ENCODE assay signal across 9 cellular contexts in genomic region chr4:140790765-140791164, GRCh38. TPM values are rescaled to one million over a fixed set of nuclear protein-coding genes. Genes with fewer than 3 reads are reported as not detected.
DNase-seq lines count a peak whose midpoint lies in the region; ATAC-seq, FAIRE-seq and TF ChIP-seq lines count a peak whose summit lies in the region.
"Had no signal": no experiment of that assay in that cellular context is flagged by ENCODE, and none has a peak within 500 bp of the region (broad histone marks: within the 10 kb centered on the region; RNA-seq: fewer than 3 reads in every experiment).

No MANE protein-coding gene starts in this region.

- H3K4me1 Mint-ChIP-seq in T-helper 17 cell (no peaks in the 10 kb centered on the region), endodermal cell (peaks cover 11% of the 10 kb centered on the region)

- H3K4me3 ChIP-seq in endodermal cell (ENCODE audit: low read length), result no peak overlapping the region
- H3K4me3 ChIP-seq: dorsolateral prefrontal cortex had no signal

- peak; percentile 87 for ATAC-seq in GM19324 (IDR thresholded peaks at IDR 0.05; ENCODE audit: low FRiP score, unreplicated experiment)
- peak; percentile 92 for ATAC-seq in HG03064 (IDR thresholded peaks at IDR 0.05; ENCODE audit: low read depth, unreplicated experiment)
- ATAC-seq in T-helper 17 cell, result peak; percentile 81
- peak; percentile 92 for ATAC-seq in sciatic nerve

- H3K9me3 Mint-ChIP-seq in endodermal cell, result peaks cover 24% of the 10 kb centered on the region

- H3K9ac ChIP-seq in endodermal cell (ENCODE audit: extremely low read depth, low read length, poor library complexity, severe bottlenecking), result no peak overlapping the region

- TF ChIP-seq CTCF in endodermal cell (conservative IDR thresholded peaks at IDR 0.05), result no peak

- H3K36me3 Mint-ChIP-seq in T-helper 17 cell (ENCODE audit: low read depth), result peaks cover 2% of the 10 kb centered on the region
- H3K36me3 Mint-ChIP-seq in endodermal cell (ENCODE audit: low read depth), result no peaks in the 10 kb centered on the region

- WGBS in endodermal cell (ENCODE audit: insufficient coverage in 1 of 2, insufficient read length in 1 of 2), 2 experiments, result 97 to 100% methylated on average over 2 to 3 of the region's 3 CpGs

- H3K9me3 ChIP-seq in T-helper 17 cell (ENCODE audit: control insufficient read depth, low read length, poor library complexity, severe bottlenecking), result no peaks in the 10 kb centered on the region
- peaks cover 16% of the 10 kb centered on the region for H3K9me3 ChIP-seq in endodermal cell (ENCODE audit: control insufficient read depth, low read length)

- H3K4me3 Mint-ChIP-seq in T-helper 17 cell, result no peak overlapping the region
- no peak overlapping the region for H3K4me3 Mint-ChIP-seq in endodermal cell

- no peaks in the 10 kb centered on the region for H3K27me3 Mint-ChIP-seq in T-helper 17 cell
- peaks cover 18% of the 10 kb centered on the region for H3K27me3 Mint-ChIP-seq in endodermal cell (ENCODE audit: insufficient read depth)

- H3K27ac ChIP-seq in endodermal cell (ENCODE audit: low read depth, low read length), result no peak overlapping the region

- H3K27me3 ChIP-seq in endodermal cell (ENCODE audit: control insufficient read depth, insufficient read depth, low read length, poor library complexity, severe bottlenecking), result no peaks in the 10 kb centered on the region

- peaks cover 6% of the 10 kb centered on the region for H3K4me1 ChIP-seq in endodermal cell (ENCODE audit: control insufficient read depth, insufficient read depth, low read length)

- intact Hi-C loops in sciatic nerve (cut with DNase I), result no loop called here
- intact Hi-C loops in posterior vena cava (cut with DNase I), result no loop called here

- no peak overlapping the region for H3K27ac Mint-ChIP-seq in T-helper 17 cell
- H3K27ac Mint-ChIP-seq in endodermal cell, result no peak overlapping the region

- H3K36me3 ChIP-seq in endodermal cell (ENCODE audit: control insufficient read depth, insufficient read depth, low read length), result no peaks in the 10 kb centered on the region

- no peak for FAIRE-seq in frontal cortex (lab: Jason Lieb, UNC)

- DNase-seq in T-helper 17 cell (no peak), sciatic nerve (ENCODE audit: low spot score) (peak; percentile 59), SHP77 treated with DMSO at 0.1 percent for 48 hours (lab: John Stamatoyannopoulos, UW) (no peak), endodermal cell (no peak), posterior vena cava (ENCODE audit: low spot score) (no peak), frontal cortex (ENCODE audit: low spot score in 2 of 2) (no peak)

RNA-seq across cellular contexts. Expression of gene TBC1D9, which starts 34.6 kb away (rescaled TPM):
- total RNA-seq in T-helper 17 cell, result 1 to 10 TPM in 1 of 2 donors, under 1 TPM in 1; 0.76 to 3.1 TPM
- 27.2 TPM for total RNA-seq in sciatic nerve
- 10 to 100 TPM; 22.3 to 29.0 TPM for total RNA-seq in endodermal cell
- polyA plus RNA-seq in endodermal cell (2013, experiment 1 of 2), result 12.2 TPM
- polyA plus RNA-seq in endodermal cell (2013, experiment 2 of 2), result 12.9 TPM
- 10 to 100 TPM; 13.9 to 16.9 TPM for total RNA-seq in posterior vena cava
- total RNA-seq in frontal cortex, result 68.1 TPM
